1 cellular context compared by ENCODE assay signal in the genomic region with DNA sequence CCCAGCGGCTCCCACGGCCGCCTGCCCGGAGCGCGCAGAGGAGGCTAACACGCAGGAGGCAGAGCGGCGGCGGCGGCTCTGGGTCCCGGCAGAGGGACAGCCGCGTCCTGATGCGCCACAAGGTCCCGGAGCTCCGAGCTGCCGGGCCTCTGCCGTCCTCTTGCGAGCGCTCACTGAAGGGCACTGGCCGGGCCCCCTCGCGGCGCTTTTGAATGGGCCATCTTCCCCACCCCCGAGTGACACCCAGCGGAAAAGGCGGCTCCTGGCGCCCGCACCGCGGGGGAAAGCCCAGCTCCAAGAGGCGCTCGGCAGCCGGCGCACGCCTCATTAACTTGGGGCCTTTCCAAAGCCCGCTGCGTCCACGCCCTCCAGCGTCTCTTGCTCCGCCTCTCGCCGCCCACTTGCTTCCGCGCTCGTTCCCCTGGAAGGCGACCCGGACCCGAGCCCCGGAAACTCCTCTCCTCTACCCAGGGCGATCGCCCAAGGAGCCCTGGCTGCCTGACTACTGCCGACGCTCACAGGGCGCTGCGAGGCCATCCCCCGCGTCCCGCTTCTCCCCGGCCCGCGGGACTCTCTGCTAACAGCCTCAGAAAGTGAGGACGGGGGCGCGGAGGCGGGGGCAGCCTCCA.
TF ChIP-seq lines count a peak whose summit lies in the region.

Gene PHLDA1 (minus strand): TSS at position 363 of the 629 bp plus-strand sequence.

TF ChIP-seq in GM12878, 131 proteins besides CTCF, POLR2A, EP300 and RAD21 (continued from another document and continues in another):
- TF ChIP-seq ZNF687 (IDR thresholded peaks at IDR 0.05): peak; percentile 85
- TF ChIP-seq SRF (IDR thresholded peaks at IDR 0.05; ENCODE audit: low read depth in 2 of 2, low read length in 2 of 2): 0 out of 4 replicates have a peak, but pooled peaks of 1 of the 2 experiments have one; percentile 3
- TF ChIP-seq CBFB (IDR thresholded peaks at IDR 0.05; ENCODE audit: low read depth): peak; percentile 73
- TF ChIP-seq POLR2AphosphoS5 (IDR thresholded peaks at IDR 0.05; ENCODE audit: low read length): peak; percentile 79; the same call in 1 of the 2 replicates
- peak; percentile 86; the same call in 1 of the 2 replicates for TF ChIP-seq POLR2AphosphoS2 (IDR thresholded peaks at IDR 0.05; ENCODE audit: low read depth, low read length)
- TF ChIP-seq ETV6 (conservative IDR thresholded peaks at IDR 0.05 in 1 of 2, IDR thresholded peaks at IDR 0.05 in 1 of 2; ENCODE audit: borderline replicate concordance in 1 of 2, low read depth in 1 of 2): peak in 1 of 2 experiments; percentile 38; a peak in 2 of 4 replicates
- TF ChIP-seq CBX5 (IDR thresholded peaks at IDR 0.05; ENCODE audit: low read depth): peak; percentile 62; the same call in 1 of the 2 replicates
- 0 out of 2 replicates have a peak, but pooled peaks have one; percentile 61 for TF ChIP-seq ZNF24 (IDR thresholded peaks at IDR 0.05)
- peak; percentile 88 for TF ChIP-seq PAX5 (IDR thresholded peaks at IDR 0.05; ENCODE audit: borderline replicate concordance, low read depth, low read length)
- TF ChIP-seq, protein P1, sequence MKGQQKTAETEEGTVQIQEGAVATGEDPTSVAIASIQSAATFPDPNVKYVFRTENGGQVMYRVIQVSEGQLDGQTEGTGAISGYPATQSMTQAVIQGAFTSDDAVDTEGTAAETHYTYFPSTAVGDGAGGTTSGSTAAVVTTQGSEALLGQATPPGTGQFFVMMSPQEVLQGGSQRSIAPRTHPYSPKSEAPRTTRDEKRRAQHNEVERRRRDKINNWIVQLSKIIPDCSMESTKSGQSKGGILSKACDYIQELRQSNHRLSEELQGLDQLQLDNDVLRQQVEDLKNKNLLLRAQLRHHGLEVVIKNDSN (IDR thresholded peaks at IDR 0.05; ENCODE audit: borderline replicate concordance, extremely low read length, insufficient read depth, low read depth, low read length): no peak
- peak; percentile 65; the same call in 1 of the 2 replicates for TF ChIP-seq BACH1 (IDR thresholded peaks at IDR 0.05; ENCODE audit: borderline replicate concordance)
- TF ChIP-seq DPF2 (IDR thresholded peaks at IDR 0.05): peak; percentile 86; the same call in 1 of the 2 replicates
- no peak; the same call in 1 of the 2 replicates for TF ChIP-seq ZBED1 (IDR thresholded peaks at IDR 0.05; ENCODE audit: borderline replicate concordance)
- no peak for TF ChIP-seq ESRRA (IDR thresholded peaks at IDR 0.05; ENCODE audit: low read length)
- no peak for TF ChIP-seq MYC (IDR thresholded peaks at IDR 0.05; ENCODE audit: insufficient read depth, insufficient read length, insufficient replicate concordance, low read length, severe bottlenecking)
- TF ChIP-seq JUNB (IDR thresholded peaks at IDR 0.05): no peak
- no peak for TF ChIP-seq CBX3 (IDR thresholded peaks at IDR 0.05; ENCODE audit: borderline replicate concordance, low read depth)
- TF ChIP-seq EZH2 (IDR thresholded peaks at IDR 0.05; ENCODE audit: borderline replicate concordance, control insufficient read depth, low read depth, low read length): no peak
- TF ChIP-seq NFIC (IDR thresholded peaks at IDR 0.05; ENCODE audit: low read depth, low read length): no peak
- no peak for TF ChIP-seq TCF7 (IDR thresholded peaks at IDR 0.05; ENCODE audit: borderline replicate concordance)
- peak; percentile 46 for TF ChIP-seq SP1 (IDR thresholded peaks at IDR 0.05; ENCODE audit: low read depth, low read length)
- TF ChIP-seq HSF1 (IDR thresholded peaks at IDR 0.05; ENCODE audit: low read depth, low read length): no peak
- no peak for TF ChIP-seq STAT1 (conservative IDR thresholded peaks at IDR 0.05)
- TF ChIP-seq MTA2 (IDR thresholded peaks at IDR 0.05; ENCODE audit: low read depth): peak; percentile 35; the same call in 1 of the 2 replicates
- no peak for TF ChIP-seq FOS (IDR thresholded peaks at IDR 0.05; ENCODE audit: borderline replicate concordance, extremely low read depth, insufficient read length)
- peak; percentile 93 for TF ChIP-seq IKZF1 (conservative IDR thresholded peaks at IDR 0.05)
- peak; percentile 40 for TF ChIP-seq SMAD1 (IDR thresholded peaks at IDR 0.05; ENCODE audit: low read depth, partially characterized antibody)
- no peak for TF ChIP-seq ATF2 (IDR thresholded peaks at IDR 0.05; ENCODE audit: low read length)
- TF ChIP-seq NKRF (conservative IDR thresholded peaks at IDR 0.05): no peak; the same call in none of the 2 replicates
- no peak for TF ChIP-seq KLF5 (IDR thresholded peaks at IDR 0.05; ENCODE audit: partially characterized antibody)
- TF ChIP-seq, protein P2, sequence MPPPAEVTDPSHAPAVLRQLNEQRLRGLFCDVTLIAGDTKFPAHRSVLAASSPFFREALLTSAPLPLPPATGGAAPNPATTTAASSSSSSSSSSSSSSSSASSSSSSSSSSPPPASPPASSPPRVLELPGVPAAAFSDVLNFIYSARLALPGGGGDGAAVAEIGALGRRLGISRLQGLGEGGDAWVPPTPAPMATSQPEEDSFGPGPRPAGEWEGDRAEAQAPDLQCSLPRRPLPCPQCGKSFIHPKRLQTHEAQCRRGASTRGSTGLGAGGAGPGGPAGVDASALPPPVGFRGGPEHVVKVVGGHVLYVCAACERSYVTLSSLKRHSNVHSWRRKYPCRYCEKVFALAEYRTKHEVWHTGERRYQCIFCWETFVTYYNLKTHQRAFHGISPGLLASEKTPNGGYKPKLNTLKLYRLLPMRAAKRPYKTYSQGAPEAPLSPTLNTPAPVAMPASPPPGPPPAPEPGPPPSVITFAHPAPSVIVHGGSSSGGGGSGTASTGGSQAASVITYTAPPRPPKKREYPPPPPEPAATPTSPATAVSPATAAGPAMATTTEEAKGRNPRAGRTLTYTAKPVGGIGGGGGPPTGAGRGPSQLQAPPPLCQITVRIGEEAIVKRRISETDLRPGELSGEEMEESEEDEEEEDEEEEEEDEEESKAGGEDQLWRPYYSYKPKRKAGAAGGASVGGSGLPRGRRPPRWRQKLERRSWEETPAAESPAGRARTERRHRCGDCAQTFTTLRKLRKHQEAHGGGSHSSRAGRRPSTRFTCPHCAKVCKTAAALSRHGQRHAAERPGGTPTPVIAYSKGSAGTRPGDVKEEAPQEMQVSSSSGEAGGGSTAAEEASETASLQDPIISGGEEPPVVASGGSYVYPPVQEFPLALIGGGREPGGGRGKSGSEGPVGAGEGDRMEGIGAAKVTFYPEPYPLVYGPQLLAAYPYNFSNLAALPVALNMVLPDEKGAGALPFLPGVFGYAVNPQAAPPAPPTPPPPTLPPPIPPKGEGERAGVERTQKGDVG (CRISPR knock-in tag; IDR thresholded peaks at IDR 0.05): no peak
- TF ChIP-seq WRNIP1 (IDR thresholded peaks at IDR 0.05; ENCODE audit: borderline replicate concordance, low read depth, low read length): no peak
- no peak for TF ChIP-seq E4F1 (IDR thresholded peaks at IDR 0.05; ENCODE audit: borderline replicate concordance, partially characterized antibody)
- peak; percentile 57 to 82; a peak in 3 of 4 replicates for TF ChIP-seq IKZF2 (IDR thresholded peaks at IDR 0.05)
- TF ChIP-seq RELA (IDR thresholded peaks at IDR 0.05; ENCODE audit: borderline replicate concordance, partially characterized antibody): peak; percentile 92
- no peak for TF ChIP-seq FOXK2 (IDR thresholded peaks at IDR 0.05)
- TF ChIP-seq NFXL1 (IDR thresholded peaks at IDR 0.05; ENCODE audit: borderline replicate concordance): no peak
- no peak for TF ChIP-seq NFYA (IDR thresholded peaks at IDR 0.05; ENCODE audit: borderline replicate concordance, low read depth, low read length)
- TF ChIP-seq LARP7 (IDR thresholded peaks at IDR 0.05): no peak; the same call in 1 of the 2 replicates
- TF ChIP-seq TAF1 (IDR thresholded peaks at IDR 0.05; ENCODE audit: borderline replicate concordance, low read depth, low read length): peak; percentile 81
- TF ChIP-seq BCL11A (IDR thresholded peaks at IDR 0.05; ENCODE audit: low read depth, low read length): peak; percentile 34; the same call in 1 of the 2 replicates
- TF ChIP-seq SMARCA5 (IDR thresholded peaks at IDR 0.05): peak; percentile 73
- peak; percentile 49 for TF ChIP-seq MXI1 (IDR thresholded peaks at IDR 0.05; ENCODE audit: low read depth, low read length)
- TF ChIP-seq ZNF384 (IDR thresholded peaks at IDR 0.05; ENCODE audit: borderline replicate concordance, low read depth, low read length): no peak
- 0 out of 2 replicates have a peak, but pooled peaks have one; percentile 8 for TF ChIP-seq RB1 (IDR thresholded peaks at IDR 0.05; ENCODE audit: borderline replicate concordance)
- TF ChIP-seq, protein P3, sequence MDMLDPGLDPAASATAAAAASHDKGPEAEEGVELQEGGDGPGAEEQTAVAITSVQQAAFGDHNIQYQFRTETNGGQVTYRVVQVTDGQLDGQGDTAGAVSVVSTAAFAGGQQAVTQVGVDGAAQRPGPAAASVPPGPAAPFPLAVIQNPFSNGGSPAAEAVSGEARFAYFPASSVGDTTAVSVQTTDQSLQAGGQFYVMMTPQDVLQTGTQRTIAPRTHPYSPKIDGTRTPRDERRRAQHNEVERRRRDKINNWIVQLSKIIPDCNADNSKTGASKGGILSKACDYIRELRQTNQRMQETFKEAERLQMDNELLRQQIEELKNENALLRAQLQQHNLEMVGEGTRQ (IDR thresholded peaks at IDR 0.05; ENCODE audit: borderline replicate concordance, low read depth, low read length): no peak
